8 cellular contexts compared by ENCODE assay signal in the genomic region with DNA sequence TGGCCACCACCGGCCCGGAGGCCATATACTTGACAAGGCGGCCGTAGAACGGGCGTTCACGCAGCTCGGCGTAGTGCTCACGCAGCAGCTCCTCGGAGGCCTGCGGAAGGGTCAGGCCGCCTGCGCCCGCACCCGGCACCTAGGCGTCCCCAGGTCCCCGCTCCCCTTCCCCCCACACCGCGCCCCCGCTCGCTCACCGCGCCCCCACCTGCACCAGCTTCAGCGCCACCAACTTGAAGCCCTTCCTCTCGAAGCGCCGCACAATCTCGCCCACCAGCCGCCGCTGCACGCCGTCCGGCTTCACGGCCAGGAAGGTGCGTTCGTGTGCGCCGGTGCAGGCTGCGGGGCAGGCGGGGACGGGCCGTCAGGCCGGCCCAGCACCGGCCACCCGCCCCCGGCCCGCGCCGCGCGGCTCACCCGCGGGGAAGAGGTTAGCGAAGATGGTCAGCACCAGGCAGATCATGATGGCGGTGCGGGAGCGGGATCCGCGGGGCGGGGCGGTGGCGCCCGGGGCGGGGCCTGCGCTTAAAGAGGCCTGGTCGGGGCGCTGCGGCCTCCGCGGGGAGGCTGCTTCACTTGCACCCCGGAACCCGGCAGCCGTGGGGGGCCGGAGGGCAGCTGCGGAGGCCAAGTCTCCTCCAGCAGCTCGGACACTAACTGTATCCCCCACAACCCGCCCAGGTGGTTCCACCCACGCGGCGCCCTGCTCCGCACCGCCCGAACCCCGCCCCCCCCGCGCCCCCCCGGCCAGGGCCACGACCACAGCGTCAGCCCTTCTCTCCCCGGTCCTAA. TPM values are rescaled to one million over a fixed set of nuclear protein-coding genes. Genes with fewer than 3 reads are reported as not detected.
DNase-seq lines count a peak whose midpoint lies in the region; ATAC-seq, FAIRE-seq and TF ChIP-seq lines count a peak whose summit lies in the region.

Gene NME3 (minus strand): TSS at position 472 of the 792 bp plus-strand sequence. CDS start 9 bp downstream, at position 463.

- no peak for TF ChIP-seq CTCF in astrocyte (IDR thresholded peaks at IDR 0.05; ENCODE audit: insufficient read depth, low read depth, low read length)

- no peaks in the 10 kb centered on the region for H3K9me3 ChIP-seq in HUES64 (ENCODE audit: insufficient read depth, low read depth, low read length)
- no peaks in the 10 kb centered on the region for H3K9me3 ChIP-seq in astrocyte (ENCODE audit: insufficient read depth, low read depth, low read length)

- H3K4me2 ChIP-seq in astrocyte (ENCODE audit: low read length) = peak within 1 kb of the TSS; percentile 91

- no peaks in the 10 kb centered on the region for H3K27me3 Mint-ChIP-seq in astrocyte (ENCODE audit: low read depth, unreplicated experiment)

- no peaks in the 10 kb centered on the region for H3K36me3 Mint-ChIP-seq in astrocyte (ENCODE audit: low read depth, unreplicated experiment)

- no peaks in the 10 kb centered on the region; the same call in 1 of the 2 replicates for H3K4me1 ChIP-seq in HUES64 (ENCODE audit: insufficient read depth, low read length)
- H3K4me1 ChIP-seq in astrocyte (ENCODE audit: insufficient read depth, low read length) = peaks cover 26% of the 10 kb centered on the region

- H3K27ac Mint-ChIP-seq in astrocyte (ENCODE audit: unreplicated experiment) = peak within 1 kb of the TSS; percentile 98

- peaks cover 39% of the 10 kb centered on the region for H3K79me2 ChIP-seq in astrocyte (ENCODE audit: insufficient read depth, low read length)

- no peak for ATAC-seq in GM18858 (IDR thresholded peaks at IDR 0.05; ENCODE audit: unreplicated experiment)

- WGBS in HUES64 = under 1% methylated on average over 87 of the region's 91 CpGs

- H3K4me1 Mint-ChIP-seq in astrocyte (ENCODE audit: low read depth, unreplicated experiment) = peaks cover 6% of the 10 kb centered on the region

- peaks cover 54% of the 10 kb centered on the region for H4K20me1 ChIP-seq in astrocyte (ENCODE audit: insufficient read depth, low read length)

- H3K9ac ChIP-seq in HUES64 (ENCODE audit: low read depth, low read length) (peak within 1 kb of the TSS; percentile 98), astrocyte (ENCODE audit: low read length) (peak within 1 kb of the TSS; percentile 91)

- peak within 1 kb of the TSS; percentile 91 for H3K4me3 Mint-ChIP-seq in astrocyte (ENCODE audit: unreplicated experiment)

- FAIRE-seq in astrocyte (lab: Jason Lieb, UNC) = no peak
- FAIRE-seq in urothelium cell line (lab: Jason Lieb, UNC) = peak; percentile 65

- no peaks in the 10 kb centered on the region for H3K9me3 Mint-ChIP-seq in astrocyte (ENCODE audit: unreplicated experiment)

- H3K4me3 ChIP-seq in HUES64 (ENCODE audit: low read length) = peak within 1 kb of the TSS; percentile 93
- peak within 1 kb of the TSS; percentile 66 for H3K4me3 ChIP-seq in astrocyte (ENCODE audit: insufficient read depth, low read depth, low read length)

- DNase-seq in Daoy (ENCODE audit: low read depth) = peak; percentile 71
- peak; percentile 53 for DNase-seq in T1000 (lab: John Stamatoyannopoulos, UW)
- DNase-seq in astrocyte (ENCODE audit: low read depth) = peak; percentile 43
- DNase-seq in hepatic stellate cell (ENCODE audit: low spot score) = peak; percentile 88
- no peak for DNase-seq in renal cortical epithelial cell (ENCODE audit: low read depth)
- peak; percentile 83 for DNase-seq in urothelium cell line (ENCODE audit: low spot score)

- no peak within 1 kb of the TSS for H2AFZ ChIP-seq in astrocyte (ENCODE audit: low read depth, low read length)

- peaks cover 32% of the 10 kb centered on the region for H3K36me3 ChIP-seq in HUES64 (ENCODE audit: insufficient read depth, low read length)
- H3K36me3 ChIP-seq in astrocyte (ENCODE audit: insufficient read depth, low read length) = no peaks in the 10 kb centered on the region

- peak within 1 kb of the TSS; percentile 86 for H3K27ac ChIP-seq in HUES64 (ENCODE audit: low read depth, low read length)
- peak within 1 kb of the TSS; percentile 38 for H3K27ac ChIP-seq in astrocyte (ENCODE audit: low read depth, low read length)

- no peaks in the 10 kb centered on the region for H3K27me3 ChIP-seq in HUES64 (ENCODE audit: insufficient read depth, low read length)
- H3K27me3 ChIP-seq in astrocyte (ENCODE audit: insufficient read depth, low read length) = no peaks in the 10 kb centered on the region

RNA-seq across cellular contexts. Expression of gene NME3, which starts in this region (rescaled TPM):
- total RNA-seq in Daoy (2014; rRNA removed; shearing (Covaris generic)) = 16.5 and 28.0 TPM in 2 replicates
- 44.1 TPM for polyA plus RNA-seq in HUES64 (2013, experiment 1 of 2)
- 38.9 TPM for polyA plus RNA-seq in HUES64 (2013, experiment 2 of 2)
- total RNA-seq in astrocyte (36.3 and 42.7 TPM in 2 replicates), renal cortical epithelial cell (38.9 and 84.0 TPM in 2 replicates)
